ENCODE assay signal across 8 cellular contexts in genomic region chr3:11643212-11644087, GRCh38. TPM values are rescaled to one million over a fixed set of nuclear protein-coding genes. Genes with fewer than 3 reads are reported as not detected.
DNase-seq lines count a peak whose midpoint lies in the region; ATAC-seq and TF ChIP-seq lines count a peak whose summit lies in the region.

Gene VGLL4, minus strand, starts transcription at chr3:11643915. Its CDS starts 397 bp downstream, at chr3:11643518.

- peak within 1 kb of the TSS; percentile 98 for H3K27ac Mint-ChIP-seq in T-helper 17 cell

- H3K4me1 Mint-ChIP-seq in T-helper 17 cell, result peaks cover 36% of the 10 kb centered on the region

- H3K36me3 ChIP-seq in right atrium auricular region (no peaks in the 10 kb centered on the region), psoas muscle (ENCODE audit: insufficient read depth in 1 of 2, low read depth in 1 of 2) (no peaks in the 10 kb centered on the region), urinary bladder (ENCODE audit: insufficient read depth) (no peaks in the 10 kb centered on the region)

- H3K9me3 ChIP-seq in T-helper 17 cell (ENCODE audit: control insufficient read depth, low read length, poor library complexity, severe bottlenecking) (no peaks in the 10 kb centered on the region), right atrium auricular region (no peaks in the 10 kb centered on the region), psoas muscle (no peaks in the 10 kb centered on the region)

- intact Hi-C loops in psoas muscle (cut with DNase I), result loop anchor here (2.0 to 5.0 kb wide), 5 partner anchors 41 to 176 kb away; no protein-coding TSS in a partner anchor

- H3K4me3 Mint-ChIP-seq in T-helper 17 cell, result peak within 1 kb of the TSS; percentile 100

- WGBS in psoas muscle, 3 donors, result 0 to 1% (median 0%) methylated on average over 42 of the region's 42 CpGs
- under 1% methylated on average over 42 of the region's 42 CpGs for WGBS in urinary bladder

- H3K27me3 ChIP-seq in right atrium auricular region, result no peaks in the 10 kb centered on the region
- no peaks in the 10 kb centered on the region for H3K27me3 ChIP-seq in psoas muscle (ENCODE audit: insufficient read depth in 3 of 3, low read length in 2 of 3)

- peak; percentile 73 for ATAC-seq in HG02610 (IDR thresholded peaks at IDR 0.05; ENCODE audit: unreplicated experiment)
- ATAC-seq in T-helper 17 cell, result peak; percentile 69
- ATAC-seq in psoas muscle, result peak; percentile 77 to 80 (median 80)

- H3K4me3 ChIP-seq in right atrium auricular region (peak within 1 kb of the TSS; percentile 64 to 73), psoas muscle (peak within 1 kb of the TSS; percentile 76), urinary bladder (ENCODE audit: low read depth, low read length) (peak within 1 kb of the TSS; percentile 68)

- H3K4me1 ChIP-seq in right atrium auricular region (peaks cover 0 to 36% of the 10 kb centered on the region in 2 donors), psoas muscle (peaks cover 29% of the 10 kb centered on the region), urinary bladder (ENCODE audit: insufficient read depth) (no peaks in the 10 kb centered on the region)

- H3K27ac ChIP-seq in right atrium auricular region, result peak within 1 kb of the TSS; percentile 91 to 95
- peak within 1 kb of the TSS; percentile 98 for H3K27ac ChIP-seq in psoas muscle
- H3K27ac ChIP-seq in urinary bladder (ENCODE audit: low read depth), result peak within 1 kb of the TSS; percentile 89

- no peaks in the 10 kb centered on the region for H3K36me3 Mint-ChIP-seq in T-helper 17 cell (ENCODE audit: low read depth)

- H3K27me3 Mint-ChIP-seq in T-helper 17 cell, result no peaks in the 10 kb centered on the region

- TF ChIP-seq CTCF in GM10266 (IDR thresholded peaks at IDR 0.05; ENCODE audit: control insufficient read depth, insufficient read depth, low read depth, missing control alignments) (peak; percentile 37), right atrium auricular region (IDR thresholded peaks at IDR 0.05) (peak in 1 of 2 donors; percentile 29), psoas muscle (IDR thresholded peaks at IDR 0.05) (peak; percentile 2)

- DNase-seq in GM10266 (ENCODE audit: extremely low spot score) (peak; percentile 60), NCI-H1092 treated with DMSO at 0.1 percent for 48 hours (lab: John Stamatoyannopoulos, UW) (peak; percentile 69), T-helper 17 cell (peak; percentile 20 to 35 (median 22)), anterior cingulate cortex (lab: John Stamatoyannopoulos, UW) (peak; percentile 36 to 94 (median 87)), right atrium auricular region (ENCODE audit: low spot score) (peak; percentile 91), psoas muscle (peak; percentile 89 to 94)

RNA-seq across cellular contexts. Expression of gene VGLL4, which starts in this region (rescaled TPM):
- total RNA-seq in T-helper 17 cell (10 to 100 TPM; 18.7 to 20.2 TPM), right atrium auricular region (10 to 100 TPM; 30.2 to 64.6 TPM), psoas muscle (10 to 100 TPM; 11.2 to 14.8 (median 12.7) TPM), urinary bladder (77.1 TPM)
- polyA plus RNA-seq in psoas muscle (10 to 100 TPM in 1 of 3 donors, 1 to 10 TPM in 2; 8.0 to 14.5 (median 8.3) TPM), urinary bladder (42.3 TPM)

Comparison
In these comparisons a context has a peak if more than half of its experiments do, and no peak if none do; other contexts are left out.
1. Peak in every context shown above with its lines: DNase-seq, ATAC-seq, H3K4me3 ChIP-seq and H3K27ac ChIP-seq.
2. DNase-seq: peak in every context shown above with its lines; median percentile 92 in psoas muscle; 91 in right atrium auricular region; 87 in anterior cingulate cortex; 69 in NCI-H1092 treated with DMSO at 0.1 percent for 48 hours; 60 in GM10266; 22 in T-helper 17 cell.